Comparison of ENCODE assay signal across 19 cellular contexts in the genomic region with DNA sequence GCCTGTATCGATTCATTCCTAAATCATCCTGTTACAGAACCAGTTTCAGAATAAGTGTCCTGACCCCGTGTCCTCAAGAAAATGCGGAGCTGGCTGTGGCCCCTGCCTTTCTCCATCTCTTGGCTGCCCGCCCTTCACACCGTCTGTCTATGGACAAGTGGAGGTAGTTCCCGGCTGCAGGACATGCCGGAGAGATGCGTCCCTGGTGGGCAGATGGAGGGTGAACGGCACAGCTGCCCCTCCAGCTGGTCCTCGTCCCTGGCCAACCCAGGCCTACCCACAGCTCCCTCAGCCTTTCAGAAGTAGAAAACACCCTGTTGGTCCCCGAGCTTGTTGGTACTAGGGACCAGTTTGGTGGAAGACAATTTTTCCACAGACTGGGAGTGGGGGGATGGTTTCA.
"Had no signal": no experiment of that assay in that cellular context is flagged by ENCODE, and none has a peak within 500 bp of the region (broad histone marks: within the 10 kb centered on the region; RNA-seq: fewer than 3 reads in every experiment).

No MANE protein-coding gene starts in this region.

- H3K9me3 ChIP-seq: ascending aorta, breast epithelium, left lung had no signal

- ATAC-seq: activated CD4-positive, CD25-positive, alpha-beta regulatory T cell treated with anti-CD3 and anti-CD28 coated beads, Interleukin-2, amount 50 U/mL, for 24 hours; activated CD8-positive, alpha-beta T cell treated with anti-CD3 and anti-CD28 coated beads for 36 hours; esophagus mucosa; left lung; naive thymus-derived CD4-positive, alpha-beta T cell had no signal

- DNase-seq: activated CD8-positive, alpha-beta T cell treated with anti-CD3 and anti-CD28 coated beads for 36 hours; activated naive CD4-positive, alpha-beta T cell treated with anti-CD3 and anti-CD28 coated beads for 36 hours; left lung; mammary epithelial cell; retina; stimulated activated CD4-positive, alpha-beta T cell treated with anti-CD3 and anti-CD28 coated beads, Interleukin-15, amount 100 ng/mL, for 24 hours; stimulated activated CD4-positive, alpha-beta T cell treated with anti-CD3 and anti-CD28 coated beads, Interleukin-4, amount 100 ng/mL, for 24 hours; stimulated activated naive CD4-positive, alpha-beta T cell; substantia nigra; trophoblast cell had no signal

- H3K4me1 ChIP-seq: ascending aorta, breast epithelium had no signal

- H3K27ac Mint-ChIP-seq: activated CD8-positive, alpha-beta T cell treated with anti-CD3 and anti-CD28 coated beads for 36 hours; activated naive CD4-positive, alpha-beta T cell treated with anti-CD3 and anti-CD28 coated beads for 36 hours; activated T-helper 1 cell treated with anti-CD3 and anti-CD28 coated beads, Interleukin-12 subunit alpha, Interleukin-12 subunit beta, Interleukin-2, Interleukin-4 antibody, amounts not matched to agents 30 ng/mL and 10 ng/mL and 1 ng/mL, durations not matched to agents 14 hours and 24 hours and 36 hours; naive thymus-derived CD4-positive, alpha-beta T cell had no signal

- H3K4me2 ChIP-seq: hepatocyte had no signal

- H3K27ac ChIP-seq: ascending aorta, breast epithelium, hepatocyte, left lung had no signal

- H3K4me3 ChIP-seq: ascending aorta, breast epithelium, dorsolateral prefrontal cortex, hepatocyte, left lung, skin epidermis had no signal

- H2AFZ ChIP-seq: hepatocyte had no signal

- H3K4me3 Mint-ChIP-seq: activated CD8-positive, alpha-beta T cell treated with anti-CD3 and anti-CD28 coated beads for 36 hours; activated naive CD4-positive, alpha-beta T cell treated with anti-CD3 and anti-CD28 coated beads for 36 hours; activated T-helper 1 cell treated with anti-CD3 and anti-CD28 coated beads, Interleukin-12 subunit alpha, Interleukin-12 subunit beta, Interleukin-2, Interleukin-4 antibody, amounts not matched to agents 30 ng/mL and 10 ng/mL and 1 ng/mL, durations not matched to agents 14 hours and 24 hours and 36 hours; naive thymus-derived CD4-positive, alpha-beta T cell had no signal

- H3K9me3 Mint-ChIP-seq: activated CD8-positive, alpha-beta T cell treated with anti-CD3 and anti-CD28 coated beads for 36 hours; activated naive CD4-positive, alpha-beta T cell treated with anti-CD3 and anti-CD28 coated beads for 36 hours; activated T-helper 1 cell treated with anti-CD3 and anti-CD28 coated beads, Interleukin-12 subunit alpha, Interleukin-12 subunit beta, Interleukin-2, Interleukin-4 antibody, amounts not matched to agents 30 ng/mL and 10 ng/mL and 1 ng/mL, durations not matched to agents 14 hours and 24 hours and 36 hours; naive thymus-derived CD4-positive, alpha-beta T cell had no signal

- H3K27me3 ChIP-seq: ascending aorta, breast epithelium, dorsolateral prefrontal cortex, hepatocyte, left lung had no signal

- H3K36me3 ChIP-seq: ascending aorta, breast epithelium, left lung had no signal
